27 cellular contexts compared by ENCODE assay signal in genomic region chr10:28871677-28872076, GRCh38.
DNase-seq lines count a peak whose midpoint lies in the region; ATAC-seq, FAIRE-seq and TF ChIP-seq lines count a peak whose summit lies in the region.
"Had no signal": no experiment of that assay in that cellular context is flagged by ENCODE, and none has a peak within 500 bp of the region (broad histone marks: within the 10 kb centered on the region; RNA-seq: fewer than 3 reads in every experiment).

No MANE protein-coding gene starts in this region.

- dilution Hi-C loops in IMR-90 (cut with HindIII; ENCODE audit: low sequenced_read_pairs, unreplicated experiment), result no loop called here

- no peak overlapping the region for H2BK20ac ChIP-seq in IMR-90 (ENCODE audit: low read depth, low read length)

- 100% methylated on average over 1 of the region's 4 CpGs; no CpG with 5 or more reads in 1 of the 2 experiments for WGBS in IMR-90 (ENCODE audit: extremely low coverage in 2 of 2, insufficient read length in 1 of 2), 2 experiments
- 67% methylated on average over 4 of the region's 4 CpGs for WGBS in K562 (ENCODE audit: insufficient coverage, low coverage, missing lambda C conversion rate)

- H3K4me1 ChIP-seq in IMR-90 (ENCODE audit: control insufficient read depth, insufficient read depth, low read length) (no peaks in the 10 kb centered on the region), K562 (replicated peaks in 1 of 2; ENCODE audit: control insufficient read depth in 2 of 2, insufficient read depth in 2 of 2, low read length in 2 of 2) (no peaks in the 10 kb centered on the region), lower lobe of right lung (no peaks in the 10 kb centered on the region)
- H3K4me1 ChIP-seq: BE2C had no signal

- H3K9me1 ChIP-seq in IMR-90 (ENCODE audit: insufficient read depth, low read length) (no peaks in the 10 kb centered on the region), K562 (ENCODE audit: control insufficient read depth, insufficient read depth, low read length) (no peaks in the 10 kb centered on the region)

- no peak overlapping the region for H3K4ac ChIP-seq in IMR-90 (ENCODE audit: low read depth, low read length)

- in situ Hi-C loops in IMR-90 (cut with MboI; ENCODE audit: low sequenced_read_pairs) (no loop called here), K562 (cut with MboI) (loop anchor here (10.0 kb wide), 1 partner anchor 197 kb away; the partner anchor contains the start of gene BAMBI)

- H3K9me3 ChIP-seq in IMR-90 (ENCODE audit: control insufficient read depth, insufficient read depth, low read length) (no peaks in the 10 kb centered on the region), K562 (replicated peaks; ENCODE audit: control insufficient read depth, insufficient read depth, low read depth, low read length) (no peaks in the 10 kb centered on the region), lower lobe of right lung (no peaks in the 10 kb centered on the region)
- H3K9me3 ChIP-seq: BE2C had no signal

- FAIRE-seq in K562 (lab: Jason Lieb, UNC), result no peak
- FAIRE-seq: A204.1, GM12878, GM12892, GM18507, GM19239 had no signal

- H3K36me3 ChIP-seq in IMR-90 (ENCODE audit: control insufficient read depth, insufficient read depth, low read length) (no peaks in the 10 kb centered on the region), K562 (ENCODE audit: control insufficient read depth, insufficient read depth, low read length) (no peaks in the 10 kb centered on the region), lower lobe of right lung (no peaks in the 10 kb centered on the region)
- H3K36me3 ChIP-seq: BE2C, BLaER1 had no signal

- H2BK5ac ChIP-seq in IMR-90 (ENCODE audit: low read depth, low read length, poor library complexity, severe bottlenecking), result no peak overlapping the region

- H3K4me2 ChIP-seq in IMR-90 (ENCODE audit: low read depth, low read length) (no peak overlapping the region), K562 (ENCODE audit: insufficient read depth, low read length) (no peak overlapping the region)
- H3K4me2 ChIP-seq: BLaER1 had no signal

- no peak overlapping the region for H3K9ac ChIP-seq in IMR-90 (ENCODE audit: low read depth, low read length)
- no peak overlapping the region for H3K9ac ChIP-seq in K562 (ENCODE audit: insufficient read depth in 1 of 2, low read depth in 2 of 2, low read length in 2 of 2)
- H3K9ac ChIP-seq: BLaER1 had no signal

- H2BK15ac ChIP-seq in IMR-90 (ENCODE audit: low read depth, low read length), result no peak overlapping the region

- H2AK9ac ChIP-seq in IMR-90 (replicated peaks; ENCODE audit: low read depth, low read length, poor library complexity), result no peak overlapping the region

- H3K23ac ChIP-seq in IMR-90 (ENCODE audit: low read depth, low read length), result no peak overlapping the region

- no peaks in the 10 kb centered on the region for H3K79me2 ChIP-seq in K562 (ENCODE audit: control insufficient read depth, insufficient read depth, low read length)

- ATAC-seq in IMR-90 (ENCODE audit: low read depth), result no peak
- ATAC-seq in K562, result no peak
- ATAC-seq in lower lobe of right lung, result peak; percentile 27 to 63
- no peak for ATAC-seq in GM18511 (IDR thresholded peaks at IDR 0.05; ENCODE audit: unreplicated experiment)
- ATAC-seq in HG02588 (IDR thresholded peaks at IDR 0.05; ENCODE audit: unreplicated experiment), result no peak
- ATAC-seq: GM12878 had no signal

- no peak overlapping the region for H3K27ac ChIP-seq in IMR-90 (ENCODE audit: insufficient read depth, low read length)
- H3K27ac ChIP-seq in K562 (ENCODE audit: extremely low read depth, low read depth, low read length), result no peak overlapping the region
- no peak overlapping the region for H3K27ac ChIP-seq in lower lobe of right lung
- H3K27ac ChIP-seq: BLaER1 had no signal

- no peaks in the 10 kb centered on the region for H3K79me1 ChIP-seq in IMR-90 (ENCODE audit: low read depth in 1 of 2, low read length in 2 of 2)

- H4K5ac ChIP-seq in IMR-90 (ENCODE audit: low read depth, low read length), result no peak overlapping the region

- H3K14ac ChIP-seq in IMR-90 (replicated peaks; ENCODE audit: low read depth, low read length), result no peak overlapping the region

- no peak for TF ChIP-seq EP300 in K562 (IDR thresholded peaks at IDR 0.05; ENCODE audit: low read length)

- H4K20me1 ChIP-seq in IMR-90 (ENCODE audit: insufficient read depth, low read length) (no peaks in the 10 kb centered on the region), K562 (replicated peaks; ENCODE audit: control insufficient read depth, insufficient read depth, low read length) (no peaks in the 10 kb centered on the region)
- H4K20me1 ChIP-seq: BLaER1 had no signal

- no peak overlapping the region for H3K56ac ChIP-seq in IMR-90 (ENCODE audit: extremely low read depth, insufficient read depth, low read length)

- TF ChIP-seq RAD21 in IMR-90 (IDR thresholded peaks at IDR 0.05; ENCODE audit: low read length) (no peak), K562 (CRISPR knock-in tag; conservative IDR thresholded peaks at IDR 0.05 in 1 of 2, IDR thresholded peaks at IDR 0.05 in 1 of 2) (no peak)

- POLR2A ChIA-PET in IMR-90 (lab: Charles Lee; ENCODE audit: unreplicated experiment), result no interaction called here
- POLR2A ChIA-PET in K562 (lab: Yijun Ruan, JAX), result interaction anchor here (1.0 kb wide), 2 partner anchors 11 to 249 kb away, joined by 3 to 4 read pairs; no protein-coding TSS in a partner anchor

- H4K91ac ChIP-seq in IMR-90 (ENCODE audit: insufficient read depth, low read depth, low read length), result no peak overlapping the region

- no TSS peak for BruUV-seq in IMR-90 (replicated peaks; lab: Mats Ljungman, UMichigan)
- no TSS peak for BruUV-seq in K562 (replicated peaks; lab: Mats Ljungman, UMichigan)

- intact Hi-C loops in IMR-90 (cut with micrococcal nuclease), result no loop called here
- intact Hi-C loops in K562 (cut with micrococcal nuclease), result no loop called here
- intact Hi-C loops in lower lobe of right lung (cut with DNase I), result no loop called here

- TF ChIP-seq CTCF in IMR-90 (conservative IDR thresholded peaks at IDR 0.05; ENCODE audit: low read depth, low read length) (no peak), K562 (IDR thresholded peaks at IDR 0.05 in 2 of 3, conservative IDR thresholded peaks at IDR 0.05 in 1 of 3; ENCODE audit: insufficient read depth in 2 of 3, low read depth in 1 of 3, low read length in 3 of 3) (no peak), lower lobe of right lung (IDR thresholded peaks at IDR 0.05) (no peak)

- DNase-seq in IMR-90 (no peak), K562 (ENCODE audit: extremely low read depth in 1 of 4, low spot score in 3 of 4) (no peak), lower lobe of right lung (no peak), ecto neural progenitor cell (ENCODE audit: low spot score) (no peak)
- DNase-seq: 8988T; ACHN; BE2C; C1 segment of cervical spinal cord; CD4-positive, alpha-beta memory T cell; CD4-positive, CD25-positive, alpha-beta regulatory T cell; CD8-positive, alpha-beta memory T cell; COR-L47; DMS 273 treated with DMSO at 0.1 percent for 48 hours; DMS153; DMS53; DMS79; DND-41; EL; GDM1 had no signal

- CTCF ChIA-PET in IMR-90 (lab: Yijun Ruan, JAX), result no interaction called here
- CTCF ChIA-PET in K562 (lab: Yijun Ruan, JAX; ENCODE audit: low intra/inter-chr PET ratio), result no interaction called here

- no peak overlapping the region for H2BK120ac ChIP-seq in IMR-90 (ENCODE audit: low read depth, low read length)

- H2AFZ ChIP-seq in IMR-90 (replicated peaks; ENCODE audit: low read length, poor library complexity), result no peak overlapping the region
- H2AFZ ChIP-seq in K562 (ENCODE audit: low read depth, low read length), result 0 out of 2 replicates have a peak overlapping the region, but pooled peaks have one; percentile 22

- peaks cover 2% of the 10 kb centered on the region; the same call in 1 of the 2 replicates for H3K27me3 ChIP-seq in IMR-90 (ENCODE audit: control insufficient read depth, insufficient read depth, low read length)
- H3K27me3 ChIP-seq in K562 (ENCODE audit: control insufficient read depth in 2 of 2, insufficient read depth in 2 of 2, low read length in 2 of 2), result no peaks in the 10 kb centered on the region
- no peaks in the 10 kb centered on the region for H3K27me3 ChIP-seq in lower lobe of right lung (ENCODE audit: low read depth)
- H3K27me3 ChIP-seq: BE2C, BLaER1 had no signal

- no peak overlapping the region for H3K4me3 ChIP-seq in IMR-90 (ENCODE audit: insufficient read depth, low read depth, low read length)
- H3K4me3 ChIP-seq in K562, result no peak overlapping the region
- H3K4me3 ChIP-seq in lower lobe of right lung, result no peak overlapping the region
- H3K4me3 ChIP-seq: BLaER1, GM12878 had no signal

- 0 out of 2 replicates have a peak overlapping the region, but pooled peaks have one; percentile 6 for H2AK5ac ChIP-seq in IMR-90 (ENCODE audit: low read depth, low read length)

- no peak overlapping the region for H3K18ac ChIP-seq in IMR-90 (ENCODE audit: low read depth, low read length)

- H4K8ac ChIP-seq in IMR-90 (ENCODE audit: low read depth in 2 of 2, low read length in 2 of 2), result no peak overlapping the region

- TF ChIP-seq POLR2A in IMR-90 (IDR thresholded peaks at IDR 0.05; ENCODE audit: low read depth, low read length) (no peak), K562 (conservative IDR thresholded peaks at IDR 0.05) (no peak)

TF ChIP-seq in IMR-90, 13 proteins besides CTCF, POLR2A, EP300 and RAD21 (continues in another document):
- TF ChIP-seq MAFK (IDR thresholded peaks at IDR 0.05; ENCODE audit: low read depth, low read length) (no peak), NFE2L2 (IDR thresholded peaks at IDR 0.05; ENCODE audit: low read depth, low read length) (no peak), USF2 (IDR thresholded peaks at IDR 0.05; ENCODE audit: low read depth, low read length) (no peak), RCOR1 (IDR thresholded peaks at IDR 0.05; ENCODE audit: insufficient replicate concordance, low read length) (no peak)

TF ChIP-seq in K562, 482 proteins besides CTCF, POLR2A, EP300 and RAD21:
- no peak for TF ChIP-seq MTA3 (IDR thresholded peaks at IDR 0.05; ENCODE audit: borderline replicate concordance)
- TF ChIP-seq ZNF695 (CRISPR knock-in tag; IDR thresholded peaks at IDR 0.05), result no peak
- TF ChIP-seq MEIS2 (IDR thresholded peaks at IDR 0.05; ENCODE audit: partially characterized antibody), result no peak
- TF ChIP-seq RFX1 (IDR thresholded peaks at IDR 0.05), result no peak
- TF ChIP-seq TEAD2 (tag; IDR thresholded peaks at IDR 0.05), result no peak
- no peak for TF ChIP-seq FOXP1 (CRISPR knock-in tag; IDR thresholded peaks at IDR 0.05)
- no peak for TF ChIP-seq JUNB (CRISPR knock-in tag; conservative IDR thresholded peaks at IDR 0.05)
- TF ChIP-seq DMBX1 (CRISPR knock-in tag; IDR thresholded peaks at IDR 0.05; ENCODE audit: borderline replicate concordance), result no peak
- no peak for TF ChIP-seq ZNF785 (CRISPR knock-in tag; IDR thresholded peaks at IDR 0.05)
- no peak for TF ChIP-seq RBM15 (IDR thresholded peaks at IDR 0.05; ENCODE audit: insufficient read depth, low read length)

Comparison
In these comparisons a context has a peak if more than half of its experiments do, and no peak if none do; other contexts are left out.
1. ATAC-seq: peak in lower lobe of right lung (2 of 2); none in IMR-90 (single experiment), K562 (single experiment), GM18511 (single experiment) and HG02588 (single experiment).